Comparison of ENCODE assay signal across 8 cellular contexts in the genomic region with DNA sequence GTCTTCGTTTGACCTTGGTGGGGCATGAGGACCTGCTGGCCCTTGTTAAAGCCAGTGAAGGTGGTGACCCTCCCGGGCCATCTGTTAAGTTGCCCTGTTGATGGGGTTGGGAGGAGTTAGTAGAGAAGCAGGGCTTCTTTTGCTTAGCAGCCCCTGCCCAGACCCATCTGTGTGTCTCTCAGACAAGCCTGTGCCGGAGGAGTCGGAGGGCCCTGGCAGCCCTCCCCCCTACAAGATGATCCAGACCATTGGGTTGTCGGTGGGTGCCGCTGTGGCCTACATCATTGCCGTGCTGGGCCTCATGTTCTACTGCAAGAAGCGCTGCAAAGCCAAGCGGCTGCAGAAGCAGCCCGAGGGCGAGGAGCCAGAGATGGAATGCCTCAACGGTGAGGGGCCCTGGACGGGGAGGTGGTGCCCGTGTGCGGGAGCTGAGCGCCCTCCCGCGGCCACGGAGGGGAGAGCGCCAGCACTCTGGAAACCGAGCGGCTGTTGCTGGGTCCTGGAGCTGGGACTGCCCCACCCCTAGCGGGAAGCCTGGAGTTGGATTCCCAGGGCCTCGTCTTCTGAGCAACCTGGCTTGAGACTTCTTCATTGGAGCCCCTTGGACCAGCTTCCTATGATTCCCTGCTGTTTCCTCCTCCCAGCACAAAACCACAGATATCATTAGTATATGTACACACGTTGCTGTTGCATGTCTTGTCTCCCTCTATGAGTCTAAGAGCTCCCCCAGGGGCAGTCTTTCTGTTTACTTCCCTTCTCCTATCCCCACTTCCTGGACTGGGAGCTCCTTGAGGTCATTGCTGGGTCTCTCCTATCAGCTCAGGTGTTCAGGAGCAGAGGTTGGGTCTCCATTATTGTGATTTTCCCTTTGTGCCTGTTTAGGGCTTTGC.
DNase-seq lines count a peak whose midpoint lies in the region; ATAC-seq and TF ChIP-seq lines count a peak whose summit lies in the region.

No MANE protein-coding gene starts in this region.

- peak; percentile 95 for TF ChIP-seq CTCF in GM12872 (IDR thresholded peaks at IDR 0.05; ENCODE audit: insufficient read depth, low read depth, low read length)

- DNase-seq in NCI-H82 (lab: John Stamatoyannopoulos, UW) (peak; percentile 93), medulla oblongata (ENCODE audit: extremely low spot score) (peak; percentile 83)
- peak; percentile 23 to 60 for DNase-seq in activated CD8-positive, alpha-beta memory T cell treated with anti-CD3 and anti-CD28 coated beads for 1 hour (ENCODE audit: extremely low read depth in 1 of 2, low read depth in 1 of 2)
- DNase-seq in effector CD4-positive, alpha-beta T cell, result peak; percentile 53
- DNase-seq in stimulated activated CD8-positive, alpha-beta memory T cell treated with anti-CD3 and anti-CD28 coated beads, Interleukin-12 subunit alpha, Interleukin-12 subunit beta, amount 100 ng/mL, for 1 hour (ENCODE audit: low read depth), result peak; percentile 57

- ATAC-seq in HG03439 (IDR thresholded peaks at IDR 0.05; ENCODE audit: unreplicated experiment) (peak; percentile 70), GM21529 (IDR thresholded peaks at IDR 0.05; ENCODE audit: unreplicated experiment) (no peak)

Comparison
In these comparisons a context has a peak if more than half of its experiments do, and no peak if none do; other contexts are left out.
1. DNase-seq: peak in every context shown above with its lines; median percentile 93 in NCI-H82; 83 in medulla oblongata; 57 in stimulated activated CD8-positive, alpha-beta memory T cell treated with anti-CD3 and anti-CD28 coated beads, Interleukin-12 subunit alpha, Interleukin-12 subunit beta, amount 100 ng/mL, for 1 hour; 53 in effector CD4-positive, alpha-beta T cell; 42 in activated CD8-positive, alpha-beta memory T cell treated with anti-CD3 and anti-CD28 coated beads for 1 hour.